In genomic region chr1:101338714-101339430, GRCh38 we compare ENCODE assay signal across 17 cellular contexts.
DNase-seq lines count a peak whose midpoint lies in the region; ATAC-seq and TF ChIP-seq lines count a peak whose summit lies in the region.
"Had no signal": no experiment of that assay in that cellular context is flagged by ENCODE, and none has a peak within 500 bp of the region (broad histone marks: within the 10 kb centered on the region; RNA-seq: fewer than 3 reads in every experiment).

No MANE protein-coding gene starts in this region.

- peaks cover 2% of the 10 kb centered on the region for H3K4me1 Mint-ChIP-seq in progenitor cell of endocrine pancreas (ENCODE audit: low read depth)

- DNase-seq in activated CD8-positive, alpha-beta memory T cell treated with anti-CD3 and anti-CD28 coated beads, Interleukin-2, amount 50 U/mL, for 4 hours = peak; percentile 16
- no peak for DNase-seq in activated CD8-positive, alpha-beta memory T cell treated with anti-CD3 and anti-CD28 coated beads for 24 hours
- DNase-seq in brain microvascular endothelial cell = peak; percentile 1
- DNase-seq in progenitor cell of endocrine pancreas (ENCODE audit: low spot score, unreplicated experiment) = no peak
- no peak for DNase-seq in mesenchymal stem cell
- DNase-seq in COLO668 (lab: John Stamatoyannopoulos, UW; ENCODE audit: unreplicated experiment) = no peak
- DNase-seq: ACHN; activated CD4-positive, CD25-positive, alpha-beta regulatory T cell; colonic mucosa; head of caudate nucleus; HFFc6; MV-4-11; stomach had no signal

- no peak overlapping the region for H4K91ac ChIP-seq in mesenchymal stem cell (ENCODE audit: low read length)

- H3K18ac ChIP-seq in mesenchymal stem cell (ENCODE audit: low read depth in 1 of 2, low read length in 2 of 2) = no peak overlapping the region

- WGBS in mesenchymal stem cell = 78% methylated on average over 5 of the region's 5 CpGs

- H3K27me3 Mint-ChIP-seq in progenitor cell of endocrine pancreas = no peaks in the 10 kb centered on the region

- no peak overlapping the region for H4K8ac ChIP-seq in mesenchymal stem cell (ENCODE audit: low read length)

- H2BK15ac ChIP-seq in mesenchymal stem cell (ENCODE audit: low read depth, poor library complexity, severe bottlenecking) = no peak overlapping the region

- H3K27me3 ChIP-seq in brain microvascular endothelial cell (replicated peaks) = no peaks in the 10 kb centered on the region
- H3K27me3 ChIP-seq in mesenchymal stem cell (ENCODE audit: control insufficient read depth in 1 of 2, insufficient read depth in 1 of 2, low read length in 2 of 2) = peaks cover 0 to 12% of the 10 kb centered on the region in 2 experiments
- H3K27me3 ChIP-seq: ascending aorta, colonic mucosa, stomach had no signal

- H3K36me3 Mint-ChIP-seq in progenitor cell of endocrine pancreas (ENCODE audit: insufficient read depth) = no peaks in the 10 kb centered on the region

- no peak overlapping the region for H3K14ac ChIP-seq in mesenchymal stem cell (ENCODE audit: low read length in 2 of 2)

- H3K4me3 Mint-ChIP-seq in progenitor cell of endocrine pancreas (ENCODE audit: low read depth) = no peak overlapping the region
- H3K4me3 Mint-ChIP-seq: HFFc6; T-helper 1 cell treated with Interleukin-12 subunit alpha and Interleukin-12 subunit beta and Interleukin-4 antibody, amounts not matched to agents 30 μg/mL and 1 μg/mL, for 36 hours had no signal

- H3K9me3 Mint-ChIP-seq in progenitor cell of endocrine pancreas (ENCODE audit: low read depth) = peaks cover 15% of the 10 kb centered on the region
- H3K9me3 Mint-ChIP-seq: HFFc6 had no signal

- no peak for ATAC-seq in GM19455 (IDR thresholded peaks at IDR 0.05; ENCODE audit: unreplicated experiment)

- H2BK12ac ChIP-seq in mesenchymal stem cell (ENCODE audit: low read length in 2 of 2) = no peak overlapping the region

- H2AFZ ChIP-seq in mesenchymal stem cell (ENCODE audit: low read depth, low read length) = no peak overlapping the region

- H3K27ac ChIP-seq in HEK293 (ENCODE audit: extremely low read depth, low read depth, low read length) (no peak overlapping the region), brain microvascular endothelial cell (no peak overlapping the region), mesenchymal stem cell (ENCODE audit: low read length, poor library complexity, severe bottlenecking) (no peak overlapping the region)
- H3K27ac ChIP-seq: ascending aorta, colonic mucosa, stomach had no signal

- H3K4me1 ChIP-seq in HEK293 (ENCODE audit: control insufficient read depth, insufficient read depth, low read length) (no peaks in the 10 kb centered on the region), mesenchymal stem cell (ENCODE audit: control insufficient read depth, insufficient read depth, low read depth, low read length) (no peaks in the 10 kb centered on the region)
- H3K4me1 ChIP-seq: ascending aorta, colonic mucosa, stomach had no signal

- H3K4me3 ChIP-seq in HEK293 (ENCODE audit: low read depth, low read length) (no peak overlapping the region), brain microvascular endothelial cell (ENCODE audit: low read depth, low read length) (no peak overlapping the region), mesenchymal stem cell (ENCODE audit: insufficient read depth in 1 of 2, low read depth in 1 of 2, low read length in 2 of 2) (no peak overlapping the region)
- H3K4me3 ChIP-seq: ascending aorta, colonic mucosa, stomach had no signal

- no peak overlapping the region for H3K9ac ChIP-seq in mesenchymal stem cell (ENCODE audit: low read length)

- H3K9me3 ChIP-seq in HEK293 (ENCODE audit: control insufficient read depth, insufficient read depth, low read depth, low read length) (no peaks in the 10 kb centered on the region), mesenchymal stem cell (ENCODE audit: control insufficient read depth, low read length) (no peaks in the 10 kb centered on the region)
- H3K9me3 ChIP-seq: ascending aorta, colonic mucosa had no signal

- TF ChIP-seq CTCF in HEK293 (tag by site-specific recombination; IDR thresholded peaks at IDR 0.05) = no peak
- no peak for TF ChIP-seq CTCF in brain microvascular endothelial cell (IDR thresholded peaks at IDR 0.05; ENCODE audit: low read depth, low read length, missing control alignments)
- no peak for TF ChIP-seq CTCF in progenitor cell of endocrine pancreas (IDR thresholded peaks at IDR 0.05; ENCODE audit: unreplicated experiment)

- no peak overlapping the region for H3K4ac ChIP-seq in mesenchymal stem cell (ENCODE audit: low read depth in 1 of 2, low read length in 2 of 2)

- POLR2A ChIA-PET in HEK293 (lab: Yijun Ruan, JAX) = no interaction called here

- H3K27ac Mint-ChIP-seq in progenitor cell of endocrine pancreas = peak overlapping the region; percentile 5
- H3K27ac Mint-ChIP-seq: HFFc6; T-helper 1 cell treated with Interleukin-12 subunit alpha and Interleukin-12 subunit beta and Interleukin-4 antibody, amounts not matched to agents 30 μg/mL and 1 μg/mL, for 36 hours had no signal

- no peak overlapping the region for H2AK5ac ChIP-seq in mesenchymal stem cell (ENCODE audit: low read length, severe bottlenecking)

- CTCF ChIA-PET in HEK293 (lab: Yijun Ruan, JAX) = interaction anchor here (1.8 to 2.2 kb wide), 2 partner anchors 18 to 29 kb away, joined by 5 to 7 read pairs; no protein-coding TSS in a partner anchor

- no peak overlapping the region for H3K23ac ChIP-seq in mesenchymal stem cell (ENCODE audit: low read length in 2 of 2)

- H3K79me1 ChIP-seq in mesenchymal stem cell (replicated peaks; ENCODE audit: low read length, poor library complexity, severe bottlenecking) = no peaks in the 10 kb centered on the region

- H2BK120ac ChIP-seq in mesenchymal stem cell (ENCODE audit: low read depth, low read length) = no peak overlapping the region

- no peaks in the 10 kb centered on the region for H3K36me3 ChIP-seq in HEK293 (ENCODE audit: control insufficient read depth in 2 of 2, insufficient read depth in 1 of 2, low read length in 2 of 2)
- no peaks in the 10 kb centered on the region for H3K36me3 ChIP-seq in brain microvascular endothelial cell (replicated peaks)
- H3K36me3 ChIP-seq in mesenchymal stem cell (ENCODE audit: control insufficient read depth in 1 of 2, insufficient read depth in 2 of 2, low read depth in 1 of 2, low read length in 2 of 2) = no peaks in the 10 kb centered on the region
- H3K36me3 ChIP-seq: ascending aorta, colonic mucosa, stomach had no signal

- H3K4me2 ChIP-seq in mesenchymal stem cell (ENCODE audit: low read length, poor library complexity, severe bottlenecking) = no peak overlapping the region

- in situ Hi-C loops in brain microvascular endothelial cell (cut with HindIII; ENCODE audit: low pct_ligation_motif_present, low sequenced_read_pairs) = no loop called here

- H2BK5ac ChIP-seq in mesenchymal stem cell (ENCODE audit: low read depth, low read length, poor library complexity, severe bottlenecking) = no peak overlapping the region

TF ChIP-seq in HEK293, 187 proteins besides CTCF, POLR2A, EP300 and RAD21:
- TF ChIP-seq TRIM28 (IDR thresholded peaks at IDR 0.05; ENCODE audit: borderline replicate concordance, low read length) (peak; percentile 74; the same call in 1 of the 2 replicates), MEIS1 (CRISPR knock-in tag; IDR thresholded peaks at IDR 0.05; ENCODE audit: borderline replicate concordance) (no peak), HOXA7 (CRISPR knock-in tag; IDR thresholded peaks at IDR 0.05; ENCODE audit: borderline replicate concordance) (no peak), SETDB1 (IDR thresholded peaks at IDR 0.05; ENCODE audit: insufficient read length, low read length) (peak; percentile 19)
TF ChIP-seq in HEK293: peak in this region for 2.

Comparison
In these comparisons a context has a peak if more than half of its experiments do, and no peak if none do; other contexts are left out.
1. DNase-seq: peak in activated CD8-positive, alpha-beta memory T cell treated with anti-CD3 and anti-CD28 coated beads, Interleukin-2, amount 50 U/mL, for 4 hours (single experiment) and brain microvascular endothelial cell (single experiment); none in activated CD8-positive, alpha-beta memory T cell treated with anti-CD3 and anti-CD28 coated beads for 24 hours (single experiment), progenitor cell of endocrine pancreas (single experiment), mesenchymal stem cell (single experiment) and COLO668 (single experiment).